14 cellular contexts compared by ENCODE assay signal in genomic region chr10:129552119-129552518, GRCh38.
A peak's percentile ranks its signal among the peaks of the same experiment; 100 is the strongest.
DNase-seq lines count a peak whose midpoint lies in the region; ATAC-seq and TF ChIP-seq lines count a peak whose summit lies in the region.
"Had no signal": no experiment of that assay in that cellular context is flagged by ENCODE, and none has a peak within 500 bp of the region (broad histone marks: within the 10 kb centered on the region; RNA-seq: fewer than 3 reads in every experiment).

No MANE protein-coding gene starts in this region.

- H3K4me3 ChIP-seq in breast epithelium (no peak overlapping the region), neural progenitor cell (no peak overlapping the region)
- H3K4me3 ChIP-seq: skin epidermis had no signal

- H3K27ac ChIP-seq in breast epithelium (no peak overlapping the region), neural progenitor cell (no peak overlapping the region)
- H3K27ac ChIP-seq: C4-2B, skin epidermis had no signal

- H2AFZ ChIP-seq in neural progenitor cell (replicated peaks) = no peak overlapping the region

- peaks cover 2% of the 10 kb centered on the region for H3K27me3 Mint-ChIP-seq in neural progenitor cell (ENCODE audit: insufficient read depth, low read depth)
- H3K27me3 Mint-ChIP-seq: activated CD4-positive, alpha-beta T cell treated with anti-CD3 and anti-CD28 coated beads, Interleukin-2, amount 10 ng/mL, durations not matched to agents 7 days and 5 days had no signal

- no peak overlapping the region for H3K4me2 ChIP-seq in neural progenitor cell

- H3K9me3 ChIP-seq in breast epithelium = no peaks in the 10 kb centered on the region
- H3K9me3 ChIP-seq in neural progenitor cell (ENCODE audit: low read depth) = no peaks in the 10 kb centered on the region

- H3K4me1 ChIP-seq in breast epithelium (no peaks in the 10 kb centered on the region), neural progenitor cell (no peaks in the 10 kb centered on the region)

- no peaks in the 10 kb centered on the region for H3F3A ChIP-seq in neural progenitor cell (ENCODE audit: low read depth)

- H3K36me3 Mint-ChIP-seq in neural progenitor cell = peaks cover 8% of the 10 kb centered on the region

- H3K4me3 Mint-ChIP-seq in neural progenitor cell = no peak overlapping the region
- H3K4me3 Mint-ChIP-seq: activated CD4-positive, alpha-beta T cell treated with anti-CD3 and anti-CD28 coated beads, Interleukin-2, amount 10 ng/mL, durations not matched to agents 7 days and 5 days had no signal

- H3K9ac ChIP-seq in neural progenitor cell = no peak overlapping the region

- H3K79me2 ChIP-seq in neural progenitor cell (ENCODE audit: low read depth) = no peaks in the 10 kb centered on the region

- TF ChIP-seq CTCF in breast epithelium (IDR thresholded peaks at IDR 0.05) = no peak
- no peak for TF ChIP-seq CTCF in neural progenitor cell (IDR thresholded peaks at IDR 0.05)

- H4K20me1 ChIP-seq in neural progenitor cell (ENCODE audit: low read depth) = no peaks in the 10 kb centered on the region

- H3K4me1 Mint-ChIP-seq in neural progenitor cell = peaks cover 2% of the 10 kb centered on the region
- H3K4me1 Mint-ChIP-seq: activated CD4-positive, alpha-beta T cell treated with anti-CD3 and anti-CD28 coated beads, Interleukin-2, amount 10 ng/mL, durations not matched to agents 7 days and 5 days had no signal

- intact Hi-C loops in breast epithelium (cut with DNase I; ENCODE audit: low total_unique reads) = loop anchor here (10.0 kb wide), 1 partner anchor 1137 kb away; no protein-coding TSS in a partner anchor

- no peak for TF ChIP-seq POLR2A in breast epithelium (IDR thresholded peaks at IDR 0.05)

- DNase-seq in germinal center (ENCODE audit: low spot score) (peak; percentile 46), SHP77 (lab: John Stamatoyannopoulos, UW) (no peak), Ammon's horn (ENCODE audit: low spot score) (no peak), breast epithelium (ENCODE audit: low spot score in 2 of 2) (no peak), neural progenitor cell (ENCODE audit: low spot score) (no peak)
- DNase-seq: activated CD4-positive, alpha-beta T cell treated with anti-CD3 and anti-CD28 coated beads, Interleukin-2, amount 10 ng/mL, durations not matched to agents 7 days and 5 days; aorta; NCI-H1417 treated with DMSO at 0.1 percent for 48 hours; substantia nigra had no signal

- H3K36me3 ChIP-seq in breast epithelium (no peaks in the 10 kb centered on the region), neural progenitor cell (no peaks in the 10 kb centered on the region)

- peaks cover 3% of the 10 kb centered on the region for H3K9me3 Mint-ChIP-seq in neural progenitor cell

- H3K27me3 ChIP-seq in breast epithelium = no peaks in the 10 kb centered on the region
- no peaks in the 10 kb centered on the region for H3K27me3 ChIP-seq in neural progenitor cell

- no peak overlapping the region for H3K27ac Mint-ChIP-seq in neural progenitor cell
- H3K27ac Mint-ChIP-seq: activated CD4-positive, alpha-beta T cell treated with anti-CD3 and anti-CD28 coated beads, Interleukin-2, amount 10 ng/mL, durations not matched to agents 7 days and 5 days had no signal

- ATAC-seq in GM18508 (IDR thresholded peaks at IDR 0.05; ENCODE audit: insufficient read depth, unreplicated experiment) (peak; percentile 50), GM21423 (IDR thresholded peaks at IDR 0.05; ENCODE audit: unreplicated experiment) (peak; percentile 55), HG03095 (IDR thresholded peaks at IDR 0.05; ENCODE audit: unreplicated experiment) (peak; percentile 86)
